ENCODE assay signal across 23 cellular contexts in genomic region chr6:37583261-37583660, GRCh38.
A peak's percentile ranks its signal among the peaks of the same experiment; 100 is the strongest.
DNase-seq lines count a peak whose midpoint lies in the region; ATAC-seq, FAIRE-seq and TF ChIP-seq lines count a peak whose summit lies in the region.
"Had no signal": no experiment of that assay in that cellular context is flagged by ENCODE, and none has a peak within 500 bp of the region (broad histone marks: within the 10 kb centered on the region; RNA-seq: fewer than 3 reads in every experiment).

No MANE protein-coding gene starts in this region.

- no peaks in the 10 kb centered on the region for H3K9me3 Mint-ChIP-seq in nephron progenitor cell

- no peak overlapping the region for H2BK15ac ChIP-seq in H1 (ENCODE audit: low read length)

- H3K4me2 ChIP-seq in OCI-LY3 (ENCODE audit: low read length) (peak overlapping the region; percentile 45), H1 (ENCODE audit: insufficient read depth in 1 of 2, low read depth in 2 of 2, low read length in 2 of 2) (no peak overlapping the region)

- CTCF ChIA-PET in H1 (lab: Charles Lee; ENCODE audit: partially characterized antibody), result interaction anchor here (0.8 to 13.8 kb wide), 12 partner anchors 11 to 117 kb away, joined by 3 to 163 read pairs (median 8); no protein-coding TSS in a partner anchor

- DNase-seq in KBM-7, result peak; percentile 70
- DNase-seq in H1 (ENCODE audit: low read depth in 1 of 2, low spot score in 2 of 2), result no peak
- peak; percentile 77 for DNase-seq in spleen
- no peak for DNase-seq in NCI-H2029 (lab: John Stamatoyannopoulos, UW)
- no peak for DNase-seq in nephron progenitor cell
- DNase-seq: activated CD8-positive, alpha-beta memory T cell treated with anti-CD3 and anti-CD28 coated beads, Interleukin-2, amount 50 U/mL, for 48 hours; activated gamma-delta T cell; DMS79 treated with DMSO at 0.1 percent for 48 hours; heart left ventricle; left ventricle myocardium superior; NCI-H1048; NCI-H2081; NCI-H510A; NK-92 treated with Interleukin-12 subunit alpha and Interleukin-12 subunit beta, amount 100 ng/mL, for 24 hours; Right ventricle myocardium superior; T-helper 1 cell; testis had no signal

- H2BK20ac ChIP-seq in H1 (ENCODE audit: low read length), result no peak overlapping the region

- no peak overlapping the region for H3K23ac ChIP-seq in H1 (ENCODE audit: insufficient read length)

- intact Hi-C loops in spleen (cut with DNase I; ENCODE audit: low total_unique reads), result no loop called here

- peak overlapping the region; percentile 28; the same call in 1 of the 2 replicates for H4K8ac ChIP-seq in H1 (ENCODE audit: extremely low read depth, insufficient read depth, low read length)

- H3K14ac ChIP-seq in H1 (ENCODE audit: insufficient read length), result no peak overlapping the region

- H3K79me1 ChIP-seq in H1 (ENCODE audit: low read depth, low read length), result no peaks in the 10 kb centered on the region

- 0 out of 2 replicates have a peak overlapping the region, but pooled peaks have one; percentile 8 for H2BK5ac ChIP-seq in H1 (ENCODE audit: low read depth, low read length)

- no peak overlapping the region for H2BK120ac ChIP-seq in H1 (replicated peaks; ENCODE audit: low read depth, low read length)

- no peak overlapping the region for H3K18ac ChIP-seq in H1 (ENCODE audit: extremely low read depth, low read length)

- H2AK5ac ChIP-seq in H1 (ENCODE audit: low read depth, low read length), result no peak overlapping the region

- FAIRE-seq in H1 (lab: Jason Lieb, UNC), result no peak
- FAIRE-seq: bronchial epithelial cell had no signal

- H3K4me1 Mint-ChIP-seq in nephron progenitor cell, result peaks cover 50% of the 10 kb centered on the region

- no peak overlapping the region for H3K4me3 Mint-ChIP-seq in nephron progenitor cell

- in situ Hi-C loops in KBM-7 (cut with MboI; ENCODE audit: low pct_unique_long_range_greater_than_20kb, low sequenced_read_pairs), result no loop called here

- H3K36me3 Mint-ChIP-seq in nephron progenitor cell (ENCODE audit: low read depth), result no peaks in the 10 kb centered on the region

- peaks cover 13% of the 10 kb centered on the region for H3K4me1 ChIP-seq in OCI-LY3 (ENCODE audit: low read length)
- peaks cover 0 to 14% (median 9%) of the 10 kb centered on the region in 4 experiments; a peak in 5 of 7 replicates for H3K4me1 ChIP-seq in H1 (replicated peaks in 1 of 4; ENCODE audit: control insufficient read depth in 3 of 4, insufficient read depth in 4 of 4, low read length in 3 of 4)
- peaks cover 0 to 12% (median 6%) of the 10 kb centered on the region in 6 donors for H3K4me1 ChIP-seq in spleen
- H3K4me1 ChIP-seq: testis had no signal

- H3K9me3 ChIP-seq in OCI-LY3 (ENCODE audit: insufficient read depth, low read length), result no peaks in the 10 kb centered on the region
- H3K9me3 ChIP-seq in H1 (ENCODE audit: insufficient read depth in 2 of 2, low read depth in 1 of 2, low read length in 1 of 2), result no peaks in the 10 kb centered on the region
- no peaks in the 10 kb centered on the region for H3K9me3 ChIP-seq in spleen
- H3K9me3 ChIP-seq: heart left ventricle, testis had no signal

- H2AFZ ChIP-seq in OCI-LY3 (ENCODE audit: low read depth, low read length) (no peak overlapping the region), H1 (ENCODE audit: low read length) (no peak overlapping the region)

- TF ChIP-seq RAD21 in H1 (IDR thresholded peaks at IDR 0.05 in 1 of 2, conservative IDR thresholded peaks at IDR 0.05 in 1 of 2; ENCODE audit: low read depth in 2 of 2, low read length in 2 of 2), result no peak

- no peak overlapping the region for H3K27ac Mint-ChIP-seq in nephron progenitor cell

- H3K27ac ChIP-seq in OCI-LY3 (ENCODE audit: low read length) (no peak overlapping the region), H1 (ENCODE audit: low read depth, low read length) (no peak overlapping the region), spleen (no peak overlapping the region)
- H3K27ac ChIP-seq: heart left ventricle, testis, VCaP had no signal

- H3K27me3 ChIP-seq in OCI-LY3 (ENCODE audit: low read depth, low read length), result peaks cover 26% of the 10 kb centered on the region
- H3K27me3 ChIP-seq in H1 (replicated peaks in 1 of 4; ENCODE audit: control insufficient read depth in 3 of 4, extremely low read depth in 1 of 4, insufficient read depth in 3 of 4, low read length in 3 of 4), result peaks cover 0 to 2% (median 0%) of the 10 kb centered on the region in 4 experiments; a peak in 2 of 7 replicates
- H3K27me3 ChIP-seq in spleen (replicated peaks in 1 of 7), result peaks cover 0 to 25% (median 0%) of the 10 kb centered on the region in 7 donors
- H3K27me3 ChIP-seq: testis had no signal

- TF ChIP-seq EP300 in H1 (IDR thresholded peaks at IDR 0.05; ENCODE audit: borderline replicate concordance in 1 of 2, low read depth in 2 of 2, low read length in 2 of 2), result no peak

- TF ChIP-seq CTCF in OCI-LY3 (IDR thresholded peaks at IDR 0.05; ENCODE audit: low read depth, low read length) (no peak), H1 (IDR thresholded peaks at IDR 0.05; ENCODE audit: control extremely low read depth in 1 of 3, insufficient read depth in 1 of 3, low read depth in 1 of 3, low read length in 3 of 3) (no peak), spleen (IDR thresholded peaks at IDR 0.05 in 8 of 11, conservative IDR thresholded peaks at IDR 0.05 in 3 of 11) (no peak), nephron progenitor cell (IDR thresholded peaks at IDR 0.05) (no peak)

- H3K56ac ChIP-seq in H1 (replicated peaks; ENCODE audit: insufficient read length, low read depth, low read length), result no peak overlapping the region

- ATAC-seq in HG02623 (IDR thresholded peaks at IDR 0.05; ENCODE audit: unreplicated experiment) (no peak), GM21447 (IDR thresholded peaks at IDR 0.05; ENCODE audit: unreplicated experiment) (no peak)
- ATAC-seq: heart left ventricle, left ventricle myocardium superior, sciatic nerve had no signal

- H4K5ac ChIP-seq in H1 (ENCODE audit: insufficient read length, low read depth, low read length), result no peak overlapping the region

- no peaks in the 10 kb centered on the region for H3K79me2 ChIP-seq in OCI-LY3 (ENCODE audit: low read length)
- no peaks in the 10 kb centered on the region for H3K79me2 ChIP-seq in H1 (ENCODE audit: control insufficient read depth in 1 of 2, insufficient read depth in 2 of 2, low read length in 2 of 2)

- H3K23me2 ChIP-seq in H1 (ENCODE audit: low read depth, low read length), result no peaks in the 10 kb centered on the region; the same call in 1 of the 2 replicates

- POLR2A ChIA-PET in H1 (lab: Charles Lee; ENCODE audit: partially characterized antibody), result no interaction called here

- H3K4ac ChIP-seq in H1 (replicated peaks; ENCODE audit: insufficient read length, low read depth, low read length), result no peak overlapping the region

- H3K4me3 ChIP-seq in OCI-LY3 (ENCODE audit: low read length) (peak overlapping the region; percentile 17; the same call in 1 of the 2 replicates), H1 (ENCODE audit: extremely low read depth in 1 of 4, insufficient read depth in 2 of 4, low read depth in 3 of 4, low read length in 4 of 4) (no peak overlapping the region), spleen (no peak overlapping the region)
- H3K4me3 ChIP-seq: heart left ventricle, testis had no signal

- peaks cover 36% of the 10 kb centered on the region for H3K27me3 Mint-ChIP-seq in nephron progenitor cell (ENCODE audit: low read depth, poor library complexity)

- H2BK12ac ChIP-seq in H1 (ENCODE audit: low read depth, low read length), result no peak overlapping the region; the same call in 1 of the 2 replicates

- no peak overlapping the region for H4K91ac ChIP-seq in H1 (replicated peaks; ENCODE audit: insufficient read length, low read length)

- no peaks in the 10 kb centered on the region for H3K36me3 ChIP-seq in OCI-LY3 (replicated peaks; ENCODE audit: low read depth, low read length)
- no peaks in the 10 kb centered on the region for H3K36me3 ChIP-seq in H1 (ENCODE audit: control insufficient read depth in 2 of 4, insufficient read depth in 4 of 4, low read length in 3 of 4)
- H3K36me3 ChIP-seq in spleen, result no peaks in the 10 kb centered on the region
- H3K36me3 ChIP-seq: heart left ventricle had no signal

- H4K20me1 ChIP-seq in OCI-LY3 (ENCODE audit: insufficient read depth, low read length) (no peaks in the 10 kb centered on the region), H1 (replicated peaks in 1 of 2; ENCODE audit: control insufficient read depth in 1 of 2, insufficient read depth in 2 of 2, low read length in 2 of 2) (no peaks in the 10 kb centered on the region)

- TF ChIP-seq POLR2A in H1 (IDR thresholded peaks at IDR 0.05; ENCODE audit: control extremely low read depth in 1 of 2, low read depth in 2 of 2, low read length in 2 of 2), result no peak
- no peak for TF ChIP-seq POLR2A in spleen (IDR thresholded peaks at IDR 0.05)

- WGBS in H1 (ENCODE audit: extremely low coverage in 1 of 2, insufficient coverage in 1 of 2, insufficient read length in 1 of 2, insufficient replicate concordance in 2 of 2, low coverage in 1 of 2, low lambda C conversion rate in 2 of 2, missing lambda C conversion rate in 1 of 2), 2 experiments, result 87% methylated on average over 9 of the region's 9 CpGs; no CpG with 5 or more reads in 1 of the 2 experiments
- WGBS in spleen, 5 donors, result 28 to 46% (median 38%) methylated on average over 8 to 9 of the region's 9 CpGs

- H3K9ac ChIP-seq in OCI-LY3 (ENCODE audit: low read length), result no peak overlapping the region
- no peak overlapping the region for H3K9ac ChIP-seq in H1 (replicated peaks in 1 of 4; ENCODE audit: extremely low read depth in 1 of 4, low read depth in 3 of 4, low read length in 3 of 4)

TF ChIP-seq in H1, 55 proteins besides CTCF, POLR2A, EP300 and RAD21:
- TF ChIP-seq TAF1 (IDR thresholded peaks at IDR 0.05; ENCODE audit: low read depth, low read length), result no peak
- no peak for TF ChIP-seq CREB1 (IDR thresholded peaks at IDR 0.05)
- no peak for TF ChIP-seq JUND (IDR thresholded peaks at IDR 0.05; ENCODE audit: low read length)
- TF ChIP-seq HDAC2 (IDR thresholded peaks at IDR 0.05; ENCODE audit: borderline replicate concordance in 1 of 2, low read depth in 2 of 2, low read length in 2 of 2), result no peak
- TF ChIP-seq KDM4A (IDR thresholded peaks at IDR 0.05; ENCODE audit: low read depth, low read length, severe bottlenecking), result no peak
- TF ChIP-seq SP4 (IDR thresholded peaks at IDR 0.05; ENCODE audit: low read length), result no peak
- TF ChIP-seq SRF (IDR thresholded peaks at IDR 0.05; ENCODE audit: low read depth, low read length), result no peak
- TF ChIP-seq RFX5 (IDR thresholded peaks at IDR 0.05; ENCODE audit: borderline replicate concordance, low read depth, low read length), result no peak
- no peak for TF ChIP-seq BCL11A (IDR thresholded peaks at IDR 0.05; ENCODE audit: low read depth in 2 of 2, low read length in 2 of 2)
- no peak for TF ChIP-seq SP2 (IDR thresholded peaks at IDR 0.05; ENCODE audit: low read length)

Comparison
In these comparisons a context has a peak if more than half of its experiments do, and no peak if none do; other contexts are left out.
1. DNase-seq: peak in KBM-7 (single experiment) and spleen (single experiment); none in H1 (0 of 2), NCI-H2029 (single experiment) and nephron progenitor cell (single experiment).